8 cellular contexts compared by ENCODE assay signal in the genomic region with DNA sequence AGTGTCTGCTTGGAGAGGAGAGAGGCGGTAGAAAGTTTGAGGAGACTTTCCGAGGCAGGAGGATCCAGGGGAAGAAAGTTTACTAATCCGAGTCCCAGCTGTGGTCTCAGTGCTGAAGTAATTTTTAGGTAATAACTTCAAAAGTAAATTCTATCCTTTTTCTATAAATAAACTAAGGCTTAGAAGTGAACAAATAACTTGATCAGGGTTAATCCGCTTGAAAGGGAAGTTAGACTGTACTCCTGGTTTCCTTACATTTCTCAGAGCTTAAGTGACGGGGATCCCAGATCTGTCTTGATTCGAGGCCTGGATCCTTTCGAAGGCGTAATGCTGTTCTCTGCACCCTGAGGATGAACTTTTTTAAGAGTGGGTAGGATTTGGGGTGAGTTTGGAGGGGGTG. TPM values are rescaled to one million over a fixed set of nuclear protein-coding genes. Genes with fewer than 3 reads are reported as not detected.
DNase-seq lines count a peak whose midpoint lies in the region; ATAC-seq lines count a peak whose summit lies in the region.

No MANE protein-coding gene starts in this region.

- peaks cover 31% of the 10 kb centered on the region; the same call in 1 of the 2 replicates for H3K4me1 ChIP-seq in iPS-20b (ENCODE audit: insufficient read depth, low read length)
- H3K4me1 ChIP-seq in subcutaneous abdominal adipose tissue (ENCODE audit: control insufficient read depth in 5 of 5, insufficient read depth in 5 of 5, low read length in 5 of 5), result peaks cover 3 to 65% (median 49%) of the 10 kb centered on the region in 5 donors

- H3K9ac ChIP-seq in iPS-20b (ENCODE audit: low read depth, low read length), result peak overlapping the region; percentile 99; the same call in 1 of the 2 replicates
- H3K9ac ChIP-seq in subcutaneous abdominal adipose tissue (ENCODE audit: low read length in 5 of 5), result peak overlapping the region; percentile 93 to 100 (median 99)

- peak overlapping the region; percentile 77 for H3K4me3 ChIP-seq in iPS-20b (ENCODE audit: low read length)
- H3K4me3 ChIP-seq in subcutaneous abdominal adipose tissue (ENCODE audit: low read depth in 1 of 5, low read length in 5 of 5), result peak overlapping the region; percentile 96 to 99 (median 98)

- peak overlapping the region; percentile 93 for H3K27ac Mint-ChIP-seq in activated CD4-positive, alpha-beta T cell treated with anti-CD3 and anti-CD28 coated beads, Interleukin-2, amount 10 ng/mL, durations not matched to agents 24 days and 14 days
- H3K27ac Mint-ChIP-seq in activated T-helper 1 cell treated with anti-CD3 and anti-CD28 coated beads, Interleukin-12 subunit alpha, Interleukin-12 subunit beta, Interleukin-2, Interleukin-4 antibody, amounts not matched to agents 30 ng/mL and 10 ng/mL and 1 ng/mL, durations not matched to agents 14 hours and 24 hours and 36 hours, result no peak overlapping the region

- H3K27me3 ChIP-seq in iPS-20b (ENCODE audit: insufficient read depth, low read length), result no peaks in the 10 kb centered on the region
- H3K27me3 ChIP-seq in subcutaneous abdominal adipose tissue (ENCODE audit: control insufficient read depth in 5 of 5, insufficient read depth in 4 of 5, low read length in 5 of 5), result no peaks in the 10 kb centered on the region

- no peak for DNase-seq in activated CD4-positive, alpha-beta T cell treated with anti-CD3 and anti-CD28 coated beads, Interleukin-2, amount 10 ng/mL, durations not matched to agents 24 days and 14 days
- no peak for DNase-seq in activated CD4-positive, alpha-beta T cell treated with anti-CD3 and anti-CD28 coated beads, Interleukin-2, amount 50 U/mL, for 48 hours
- no peak for DNase-seq in activated T-helper 1 cell treated with anti-CD3 and anti-CD28 coated beads, Interleukin-12 subunit alpha, Interleukin-12 subunit beta, Interleukin-2, Interleukin-4 antibody, amounts not matched to agents 30 ng/mL and 10 ng/mL and 1 ng/mL, durations not matched to agents 14 hours and 24 hours and 36 hours (ENCODE audit: low spot score)
- no peak for DNase-seq in NCI-H748 (lab: John Stamatoyannopoulos, UW; ENCODE audit: unreplicated experiment)
- DNase-seq in activated CD4-positive, alpha-beta T cell treated with anti-CD3 and anti-CD28 coated beads, Interleukin-2, amount 50 U/mL, for 1 hour, result no peak

- H3K9me3 Mint-ChIP-seq in activated CD4-positive, alpha-beta T cell treated with anti-CD3 and anti-CD28 coated beads, Interleukin-2, amount 10 ng/mL, durations not matched to agents 24 days and 14 days, result no peaks in the 10 kb centered on the region
- H3K9me3 Mint-ChIP-seq in activated T-helper 1 cell treated with anti-CD3 and anti-CD28 coated beads, Interleukin-12 subunit alpha, Interleukin-12 subunit beta, Interleukin-2, Interleukin-4 antibody, amounts not matched to agents 30 ng/mL and 10 ng/mL and 1 ng/mL, durations not matched to agents 14 hours and 24 hours and 36 hours, result no peaks in the 10 kb centered on the region

- H3K27ac ChIP-seq in iPS-20b (ENCODE audit: low read length) (no peak overlapping the region), subcutaneous abdominal adipose tissue (ENCODE audit: low read depth, low read length) (peak overlapping the region; percentile 99)

- no peak for ATAC-seq in GM18498 (IDR thresholded peaks at IDR 0.05; ENCODE audit: unreplicated experiment)

- peaks cover 45% of the 10 kb centered on the region for H3K36me3 ChIP-seq in iPS-20b (ENCODE audit: insufficient read depth, low read depth, low read length)
- H3K36me3 ChIP-seq in subcutaneous abdominal adipose tissue (ENCODE audit: control insufficient read depth in 5 of 5, insufficient read depth in 5 of 5, low read length in 5 of 5), result peaks cover 3 to 18% (median 10%) of the 10 kb centered on the region in 5 donors

- H3K4me3 Mint-ChIP-seq in activated CD4-positive, alpha-beta T cell treated with anti-CD3 and anti-CD28 coated beads, Interleukin-2, amount 10 ng/mL, durations not matched to agents 24 days and 14 days, result peak overlapping the region; percentile 97
- H3K4me3 Mint-ChIP-seq in activated T-helper 1 cell treated with anti-CD3 and anti-CD28 coated beads, Interleukin-12 subunit alpha, Interleukin-12 subunit beta, Interleukin-2, Interleukin-4 antibody, amounts not matched to agents 30 ng/mL and 10 ng/mL and 1 ng/mL, durations not matched to agents 14 hours and 24 hours and 36 hours, result peak overlapping the region; percentile 95

- peaks cover 52% of the 10 kb centered on the region for H3K4me1 Mint-ChIP-seq in activated CD4-positive, alpha-beta T cell treated with anti-CD3 and anti-CD28 coated beads, Interleukin-2, amount 10 ng/mL, durations not matched to agents 24 days and 14 days
- H3K4me1 Mint-ChIP-seq in activated T-helper 1 cell treated with anti-CD3 and anti-CD28 coated beads, Interleukin-12 subunit alpha, Interleukin-12 subunit beta, Interleukin-2, Interleukin-4 antibody, amounts not matched to agents 30 ng/mL and 10 ng/mL and 1 ng/mL, durations not matched to agents 14 hours and 24 hours and 36 hours (ENCODE audit: low read depth), result peaks cover 49% of the 10 kb centered on the region

- H3K9me3 ChIP-seq in iPS-20b (ENCODE audit: insufficient read depth, low read depth, low read length), result no peaks in the 10 kb centered on the region
- no peaks in the 10 kb centered on the region for H3K9me3 ChIP-seq in subcutaneous abdominal adipose tissue (ENCODE audit: control insufficient read depth in 5 of 5, low read length in 5 of 5)

- H3K36me3 Mint-ChIP-seq in activated CD4-positive, alpha-beta T cell treated with anti-CD3 and anti-CD28 coated beads, Interleukin-2, amount 10 ng/mL, durations not matched to agents 24 days and 14 days (ENCODE audit: low read depth), result peaks cover 41% of the 10 kb centered on the region
- peaks cover 22% of the 10 kb centered on the region for H3K36me3 Mint-ChIP-seq in activated T-helper 1 cell treated with anti-CD3 and anti-CD28 coated beads, Interleukin-12 subunit alpha, Interleukin-12 subunit beta, Interleukin-2, Interleukin-4 antibody, amounts not matched to agents 30 ng/mL and 10 ng/mL and 1 ng/mL, durations not matched to agents 14 hours and 24 hours and 36 hours (ENCODE audit: low read depth)

- H3K27me3 Mint-ChIP-seq in activated CD4-positive, alpha-beta T cell treated with anti-CD3 and anti-CD28 coated beads, Interleukin-2, amount 10 ng/mL, durations not matched to agents 24 days and 14 days, result peaks cover 4% of the 10 kb centered on the region
- H3K27me3 Mint-ChIP-seq in activated T-helper 1 cell treated with anti-CD3 and anti-CD28 coated beads, Interleukin-12 subunit alpha, Interleukin-12 subunit beta, Interleukin-2, Interleukin-4 antibody, amounts not matched to agents 30 ng/mL and 10 ng/mL and 1 ng/mL, durations not matched to agents 14 hours and 24 hours and 36 hours (ENCODE audit: insufficient read depth), result peaks cover 5% of the 10 kb centered on the region

- intact Hi-C loops in activated CD4-positive, alpha-beta T cell treated with anti-CD3 and anti-CD28 coated beads, Interleukin-2, amount 10 ng/mL, durations not matched to agents 24 days and 14 days (cut with micrococcal nuclease), result loop anchor here (5.0 to 10.0 kb wide), 4 partner anchors 68 to 1562 kb away; partner anchors contain the start of genes CSNK2A1, FAM110A and PTPRA
- intact Hi-C loops in activated T-helper 1 cell treated with anti-CD3 and anti-CD28 coated beads, Interleukin-12 subunit alpha, Interleukin-12 subunit beta, Interleukin-2, Interleukin-4 antibody, amounts not matched to agents 30 ng/mL and 10 ng/mL and 1 ng/mL, durations not matched to agents 14 hours and 24 hours and 36 hours (cut with micrococcal nuclease), result loop anchor here (1.0 to 5.0 kb wide), 6 partner anchors 348 to 1807 kb away; partner anchors contain the start of genes CSNK2A1, FAM110A, NOP56 and ZCCHC3

RNA-seq across cellular contexts. Expression of gene STK35, which starts 2.6 kb away (rescaled TPM):
- 21.4 and 23.0 TPM in 2 replicates for total RNA-seq in activated CD4-positive, alpha-beta T cell treated with anti-CD3 and anti-CD28 coated beads, Interleukin-2, amount 10 ng/mL, durations not matched to agents 24 days and 14 days
- 20.7 and 21.3 TPM in 2 replicates for total RNA-seq in activated T-helper 1 cell treated with anti-CD3 and anti-CD28 coated beads, Interleukin-12 subunit alpha, Interleukin-12 subunit beta, Interleukin-2, Interleukin-4 antibody, amounts not matched to agents 30 ng/mL and 10 ng/mL and 1 ng/mL, durations not matched to agents 14 hours and 24 hours and 36 hours
